In genomic region chr11:45145421-45146071, GRCh38 we compare ENCODE assay signal across 8 cellular contexts. TPM values are rescaled to one million over a fixed set of nuclear protein-coding genes. Genes with fewer than 3 reads are reported as not detected.
A peak's percentile ranks its signal among the peaks of the same experiment; 100 is the strongest.
DNase-seq lines count a peak whose midpoint lies in the region; ATAC-seq and TF ChIP-seq lines count a peak whose summit lies in the region.

No MANE protein-coding gene starts in this region.

- H4K20me1 ChIP-seq in neural progenitor cell (ENCODE audit: low read depth) = no peaks in the 10 kb centered on the region

- DNase-seq in activated CD4-positive, alpha-beta T cell treated with anti-CD3 and anti-CD28 coated beads for 36 hours = peak; percentile 30
- DNase-seq in activated CD4-positive, alpha-beta T cell treated with anti-CD3 and anti-CD28 coated beads, Interleukin-2, amount 50 U/mL, for 1 hour = no peak
- DNase-seq in fibroblast of pulmonary artery (ENCODE audit: low read depth) (peak; percentile 56), neural progenitor cell (ENCODE audit: low spot score) (peak; percentile 90), HuH-7 (ENCODE audit: low spot score) (no peak)

- peaks cover 16% of the 10 kb centered on the region for H3K27me3 Mint-ChIP-seq in activated CD4-positive, alpha-beta T cell treated with anti-CD3 and anti-CD28 coated beads for 36 hours
- peaks cover 32% of the 10 kb centered on the region for H3K27me3 Mint-ChIP-seq in neural progenitor cell (ENCODE audit: insufficient read depth, low read depth)

- POLR2A ChIA-PET in activated CD4-positive, alpha-beta T cell treated with anti-CD3 and anti-CD28 coated beads for 36 hours (lab: Charles Lee) = no interaction called here

- peak overlapping the region; percentile 81 for H3K4me3 Mint-ChIP-seq in activated CD4-positive, alpha-beta T cell treated with anti-CD3 and anti-CD28 coated beads for 36 hours
- peak overlapping the region; percentile 88 for H3K4me3 Mint-ChIP-seq in neural progenitor cell

- intact Hi-C loops in activated CD4-positive, alpha-beta T cell treated with anti-CD3 and anti-CD28 coated beads for 36 hours (cut with DNase I, micrococcal nuclease) = loop anchor here (1.0 to 10.0 kb wide), 6 partner anchors 195 to 772 kb away; partner anchors contain the start of genes CD82 (in 1 of the 2), CHST1 (in 1 of the 2), PEX16 (in 1 of the 2) and TP53I11 (in 1 of the 2)

- H3K9me3 ChIP-seq in neural progenitor cell (ENCODE audit: low read depth) = no peaks in the 10 kb centered on the region

- no peak overlapping the region for H3K9ac ChIP-seq in neural progenitor cell

- H3K4me3 ChIP-seq in WI38 (ENCODE audit: low read depth, low read length) (peak overlapping the region; percentile 65), fibroblast of pulmonary artery (replicated peaks; ENCODE audit: low read depth, low read length) (peak overlapping the region; percentile 62), neural progenitor cell (peak overlapping the region; percentile 100)

- peaks cover 9% of the 10 kb centered on the region for H3K4me1 ChIP-seq in neural progenitor cell

- ATAC-seq in activated CD4-positive, alpha-beta T cell treated with anti-CD3 and anti-CD28 coated beads for 36 hours = no peak
- ATAC-seq in HG03095 (IDR thresholded peaks at IDR 0.05; ENCODE audit: unreplicated experiment) (no peak), GM18511 (IDR thresholded peaks at IDR 0.05; ENCODE audit: unreplicated experiment) (no peak)

- H3K9me3 Mint-ChIP-seq in activated CD4-positive, alpha-beta T cell treated with anti-CD3 and anti-CD28 coated beads for 36 hours (ENCODE audit: low read depth) = no peaks in the 10 kb centered on the region
- peaks cover 10% of the 10 kb centered on the region for H3K9me3 Mint-ChIP-seq in neural progenitor cell

- TF ChIP-seq CTCF in WI38 (IDR thresholded peaks at IDR 0.05; ENCODE audit: low read depth, low read length) (no peak), fibroblast of pulmonary artery (IDR thresholded peaks at IDR 0.05; ENCODE audit: low read length, missing control alignments) (no peak), neural progenitor cell (IDR thresholded peaks at IDR 0.05) (no peak)

- H3K27me3 ChIP-seq in neural progenitor cell = peaks cover 61% of the 10 kb centered on the region

- no peaks in the 10 kb centered on the region for H3K36me3 Mint-ChIP-seq in activated CD4-positive, alpha-beta T cell treated with anti-CD3 and anti-CD28 coated beads for 36 hours (ENCODE audit: low read depth)
- H3K36me3 Mint-ChIP-seq in neural progenitor cell = peaks cover 3% of the 10 kb centered on the region

- CTCF ChIA-PET in activated CD4-positive, alpha-beta T cell treated with anti-CD3 and anti-CD28 coated beads for 36 hours (lab: Charles Lee) = no interaction called here

- no peaks in the 10 kb centered on the region for H3K36me3 ChIP-seq in neural progenitor cell

- peak overlapping the region; percentile 53 for H3K27ac Mint-ChIP-seq in activated CD4-positive, alpha-beta T cell treated with anti-CD3 and anti-CD28 coated beads for 36 hours
- no peak overlapping the region for H3K27ac Mint-ChIP-seq in neural progenitor cell

- peaks cover 27% of the 10 kb centered on the region for H3K79me2 ChIP-seq in neural progenitor cell (ENCODE audit: low read depth)

- H3K4me2 ChIP-seq in neural progenitor cell = peak overlapping the region; percentile 100

- peaks cover 19% of the 10 kb centered on the region for H3K4me1 Mint-ChIP-seq in activated CD4-positive, alpha-beta T cell treated with anti-CD3 and anti-CD28 coated beads for 36 hours
- peaks cover 26% of the 10 kb centered on the region for H3K4me1 Mint-ChIP-seq in neural progenitor cell

- no peak overlapping the region for H2AFZ ChIP-seq in neural progenitor cell (replicated peaks)

- H3K27ac ChIP-seq in neural progenitor cell = no peak overlapping the region

- peaks cover 9% of the 10 kb centered on the region for H3F3A ChIP-seq in neural progenitor cell (ENCODE audit: low read depth)

RNA-seq across cellular contexts. Expression of gene PRDM11, which starts 0.9 kb away (rescaled TPM):
- under 1 TPM; 0.61 to 0.94 TPM for total RNA-seq in activated CD4-positive, alpha-beta T cell treated with anti-CD3 and anti-CD28 coated beads for 36 hours
- 1.8 and 5.3 TPM in 2 replicates for total RNA-seq in neural progenitor cell (ENCODE audit: low replicate concordance)

Comparison
In these comparisons a context has a peak if more than half of its experiments do, and no peak if none do; other contexts are left out.
1. DNase-seq: peak in activated CD4-positive, alpha-beta T cell treated with anti-CD3 and anti-CD28 coated beads for 36 hours (single experiment), fibroblast of pulmonary artery (single experiment) and neural progenitor cell (single experiment); none in activated CD4-positive, alpha-beta T cell treated with anti-CD3 and anti-CD28 coated beads, Interleukin-2, amount 50 U/mL, for 1 hour (single experiment) and HuH-7 (single experiment).
2. Peak in every context shown above with its lines, with median percentiles within 50 percentile points of each other: H3K4me3 ChIP-seq.